ENCODE assay signal across 8 cellular contexts in genomic region chr17:48047113-48047740, GRCh38. TPM values are rescaled to one million over a fixed set of nuclear protein-coding genes. Genes with fewer than 3 reads are reported as not detected.
DNase-seq lines count a peak whose midpoint lies in the region; ATAC-seq and TF ChIP-seq lines count a peak whose summit lies in the region.

No MANE protein-coding gene starts in this region.

- peaks cover 30% of the 10 kb centered on the region for H3K36me3 Mint-ChIP-seq in GM23338 (ENCODE audit: low read depth)

- H3K4me2 ChIP-seq in GM23338 (peak overlapping the region; percentile 91), parathyroid adenoma (ENCODE audit: low read length) (peak overlapping the region; percentile 95)

- TF ChIP-seq CTCF in GM23338 (conservative IDR thresholded peaks at IDR 0.05; ENCODE audit: low read depth in 2 of 2), result no peak
- TF ChIP-seq CTCF in RWPE2 (IDR thresholded peaks at IDR 0.05; ENCODE audit: poor library complexity, severe bottlenecking), result no peak
- TF ChIP-seq CTCF in epithelial cell of esophagus (IDR thresholded peaks at IDR 0.05; ENCODE audit: insufficient read depth, low read depth, low read length, missing control alignments), result no peak
- TF ChIP-seq CTCF in parathyroid adenoma (IDR thresholded peaks at IDR 0.05), result no peak

- H3K4me3 Mint-ChIP-seq in GM23338, result peak overlapping the region; percentile 98

- in situ Hi-C loops in G401 (cut with HindIII; ENCODE audit: low sequenced_read_pairs), result no loop called here

- peak overlapping the region; percentile 61; the same call in 1 of the 2 replicates for H2AFZ ChIP-seq in GM23338
- peak overlapping the region; percentile 97 for H2AFZ ChIP-seq in parathyroid adenoma

- peaks cover 12% of the 10 kb centered on the region for H4K20me1 ChIP-seq in GM23338 (replicated peaks; ENCODE audit: insufficient read depth)

- peak overlapping the region; percentile 89 for H3K27ac ChIP-seq in GM23338 (ENCODE audit: low read depth)
- peak overlapping the region; percentile 76 for H3K27ac ChIP-seq in RWPE2 (ENCODE audit: poor library complexity, severe bottlenecking)
- peak overlapping the region; percentile 99 for H3K27ac ChIP-seq in parathyroid adenoma

- peak overlapping the region; percentile 100 for H3K27ac Mint-ChIP-seq in GM23338

- H3K9me3 Mint-ChIP-seq in GM23338, result no peaks in the 10 kb centered on the region

- peak; percentile 16 for DNase-seq in GM23338 (ENCODE audit: low spot score)
- DNase-seq in RWPE2 (ENCODE audit: low spot score), result no peak
- DNase-seq in epithelial cell of esophagus (ENCODE audit: low read depth), result no peak
- no peak for DNase-seq in activated CD4-positive, CD25-positive, alpha-beta regulatory T cell treated with anti-CD3 and anti-CD28 coated beads, Interleukin-2, amount 50 U/mL, for 72 hours
- DNase-seq in RPMI8226, result no peak
- no peak for DNase-seq in iPS-NIHi11 (ENCODE audit: low spot score)
- no peak for DNase-seq in G401 (ENCODE audit: low spot score)

- H3K4me3 ChIP-seq in GM23338, result peak overlapping the region; percentile 90
- H3K4me3 ChIP-seq in RWPE2 (ENCODE audit: severe bottlenecking), result peak overlapping the region; percentile 80
- H3K4me3 ChIP-seq in epithelial cell of esophagus (ENCODE audit: low read length), result peak overlapping the region; percentile 88
- peak overlapping the region; percentile 93 for H3K4me3 ChIP-seq in parathyroid adenoma (ENCODE audit: low read depth, low read length)

- peaks cover 52% of the 10 kb centered on the region for H3K4me1 Mint-ChIP-seq in GM23338

- no peaks in the 10 kb centered on the region for H3K27me3 ChIP-seq in GM23338 (ENCODE audit: insufficient read depth)
- H3K27me3 ChIP-seq in RWPE2 (ENCODE audit: insufficient read depth, poor library complexity, severe bottlenecking), result no peaks in the 10 kb centered on the region
- H3K27me3 ChIP-seq in parathyroid adenoma (ENCODE audit: control insufficient read depth, insufficient read depth, low read length), result no peaks in the 10 kb centered on the region

- peak overlapping the region; percentile 57 for H3K9ac ChIP-seq in parathyroid adenoma

- peaks cover 12% of the 10 kb centered on the region; the same call in 1 of the 2 replicates for H3K36me3 ChIP-seq in GM23338 (ENCODE audit: insufficient read depth)
- H3K36me3 ChIP-seq in RWPE2 (ENCODE audit: low read depth), result peaks cover 27% of the 10 kb centered on the region
- no peaks in the 10 kb centered on the region for H3K36me3 ChIP-seq in parathyroid adenoma (ENCODE audit: control insufficient read depth, insufficient read depth, low read length)

- H3K79me2 ChIP-seq in GM23338 (replicated peaks; ENCODE audit: insufficient read depth) (peaks cover 51% of the 10 kb centered on the region), parathyroid adenoma (peaks cover 15% of the 10 kb centered on the region)

- no peak for ATAC-seq in GM23338
- ATAC-seq in RWPE2 (ENCODE audit: low read depth), result no peak

- peaks cover 9% of the 10 kb centered on the region; the same call in 1 of the 2 replicates for H3F3A ChIP-seq in GM23338 (replicated peaks; ENCODE audit: low read depth)

- H3K9me3 ChIP-seq in RWPE2 (ENCODE audit: severe bottlenecking) (no peaks in the 10 kb centered on the region), parathyroid adenoma (ENCODE audit: control insufficient read depth, low read length) (no peaks in the 10 kb centered on the region)

- peaks cover 44% of the 10 kb centered on the region for H3K4me1 ChIP-seq in GM23338 (ENCODE audit: insufficient read depth)
- H3K4me1 ChIP-seq in RWPE2 (ENCODE audit: insufficient read depth, poor library complexity, severe bottlenecking), result peaks cover 46% of the 10 kb centered on the region
- peaks cover 21% of the 10 kb centered on the region for H3K4me1 ChIP-seq in parathyroid adenoma

- no peaks in the 10 kb centered on the region for H3K9me2 ChIP-seq in GM23338 (ENCODE audit: insufficient read depth)

- peaks cover 23% of the 10 kb centered on the region for H3K27me3 Mint-ChIP-seq in GM23338 (ENCODE audit: insufficient read depth, low read depth, poor library complexity)

TF ChIP-seq in GM23338, 12 proteins besides CTCF, POLR2A, EP300 and RAD21:
- TF ChIP-seq EZH2 (IDR thresholded peaks at IDR 0.05; ENCODE audit: low read depth, unreplicated experiment) (no peak), CREB1 (CRISPR knock-in tag; IDR thresholded peaks at IDR 0.05; ENCODE audit: low read depth) (no peak), POLR2AphosphoS5 (IDR thresholded peaks at IDR 0.05; ENCODE audit: low read depth) (peak; percentile 91), ETS1 (IDR thresholded peaks at IDR 0.05) (no peak)

RNA-seq across cellular contexts. Expression of gene NFE2L1, which starts 0.9 kb away (rescaled TPM):
- total RNA-seq in GM23338 (2014; rRNA removed; shearing (Covaris generic)), result 138 and 157 TPM in 2 replicates
- polyA plus RNA-seq in GM23338 (2016; fragmentation: Nextera tagmentation; extraction: Ambion mirVana), result 39.9 and 49.9 TPM in 2 replicates
- 19.5 and 21.3 TPM in 2 replicates for total RNA-seq in G401 (2014; rRNA removed; shearing (Covaris generic))

RNA-seq across cellular contexts. Expression of gene COPZ2, which starts 9.6 kb away (rescaled TPM):
- total RNA-seq in GM23338 (2014; rRNA removed; shearing (Covaris generic)), result not detected in 2 replicates
- polyA plus RNA-seq in GM23338 (2016; fragmentation: Nextera tagmentation; extraction: Ambion mirVana), result not detected in 2 replicates
- total RNA-seq in G401 (2014; rRNA removed; shearing (Covaris generic)), result not detected in 2 replicates

RNA-seq across cellular contexts. Expression of gene CBX1, which starts 54.1 kb away (rescaled TPM):
- total RNA-seq in GM23338 (2014; rRNA removed; shearing (Covaris generic)), result 113 and 127 TPM in 2 replicates
- 223 and 243 TPM in 2 replicates for polyA plus RNA-seq in GM23338 (2016; fragmentation: Nextera tagmentation; extraction: Ambion mirVana)
- 54.5 and 65.0 TPM in 2 replicates for total RNA-seq in G401 (2014; rRNA removed; shearing (Covaris generic))
